29 cellular contexts compared by ENCODE assay signal in the genomic region with DNA sequence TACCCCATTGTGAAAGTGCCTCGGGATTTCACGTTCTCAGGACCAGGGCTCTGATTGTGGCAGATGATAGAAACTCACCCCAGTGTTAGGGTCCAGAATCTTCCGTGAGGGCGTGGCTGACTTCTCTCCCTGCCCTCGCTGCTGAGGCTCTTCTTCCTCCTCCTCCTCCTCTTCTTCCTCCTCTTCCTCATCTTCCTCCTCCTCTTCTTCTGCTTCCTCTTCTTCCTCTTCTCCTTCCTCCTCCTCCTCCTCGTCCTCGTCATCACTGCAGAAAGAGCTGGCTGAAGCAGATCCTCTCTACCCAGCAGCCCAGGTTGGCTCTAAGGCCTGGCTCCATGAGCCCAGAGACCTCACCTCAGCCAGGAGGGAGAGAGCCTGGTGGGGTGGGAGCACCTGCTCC.
"Had no signal": no experiment of that assay in that cellular context is flagged by ENCODE, and none has a peak within 500 bp of the region (broad histone marks: within the 10 kb centered on the region; RNA-seq: fewer than 3 reads in every experiment).

No MANE protein-coding gene starts in this region.

- H3K27me3 Mint-ChIP-seq: activated CD4-positive, alpha-beta memory T cell treated with anti-CD3 and anti-CD28 coated beads, Interleukin-2, amount 10 ng/mL, durations not matched to agents 7 days and 5 days; activated CD4-positive, alpha-beta T cell treated with anti-CD3 and anti-CD28 coated beads, Interleukin-2, amount 10 ng/mL, durations not matched to agents 7 days and 5 days; activated CD8-positive, alpha-beta memory T cell treated with anti-CD3 and anti-CD28 coated beads, Interleukin-2, amount 10 ng/mL, durations not matched to agents 7 days and 5 days; activated naive CD4-positive, alpha-beta T cell treated with anti-CD3 and anti-CD28 coated beads, Interleukin-2, amount 10 ng/mL, durations not matched to agents 7 days and 5 days; natural killer cell treated with Interleukin-12 subunit alpha and Interleukin-12 subunit beta and Interleukin-15 and Interleukin-18, amount 100 ng/mL, for 72 hours; stimulated activated memory B cell treated with anti-CD40 and anti-IgM and Interleukin-4, amounts not matched to agents 10 μg/mL and 1 μg/mL and 100 μg/mL, for 72 hours had no signal

- ATAC-seq: activated CD8-positive, alpha-beta memory T cell treated with anti-CD3 and anti-CD28 coated beads, Interleukin-2, amount 10 ng/mL, durations not matched to agents 7 days and 5 days; foreskin keratinocyte; left lung; lower lobe of right lung; mucosa of descending colon; natural killer cell treated with Interleukin-12 subunit alpha and Interleukin-12 subunit beta and Interleukin-15 and Interleukin-18, amount 100 ng/mL, for 72 hours; pancreas; stimulated activated memory B cell treated with anti-CD40 and anti-IgM and Interleukin-4, amounts not matched to agents 10 μg/mL and 1 μg/mL and 100 μg/mL, for 72 hours had no signal

- FAIRE-seq: pancreas, small intestine had no signal

- H3K4me1 ChIP-seq: foreskin keratinocyte, left lung, lower lobe of right lung, pancreas, thyroid gland, upper lobe of left lung had no signal

- H3K4me3 Mint-ChIP-seq: activated CD4-positive, alpha-beta memory T cell treated with anti-CD3 and anti-CD28 coated beads, Interleukin-2, amount 10 ng/mL, durations not matched to agents 7 days and 5 days; activated CD4-positive, alpha-beta T cell treated with anti-CD3 and anti-CD28 coated beads, Interleukin-2, amount 10 ng/mL, durations not matched to agents 7 days and 5 days; activated CD8-positive, alpha-beta memory T cell treated with anti-CD3 and anti-CD28 coated beads, Interleukin-2, amount 10 ng/mL, durations not matched to agents 7 days and 5 days; activated naive CD4-positive, alpha-beta T cell treated with anti-CD3 and anti-CD28 coated beads, Interleukin-2, amount 10 ng/mL, durations not matched to agents 7 days and 5 days; natural killer cell treated with Interleukin-12 subunit alpha and Interleukin-12 subunit beta and Interleukin-15 and Interleukin-18, amount 100 ng/mL, for 72 hours; stimulated activated memory B cell treated with anti-CD40 and anti-IgM and Interleukin-4, amounts not matched to agents 10 μg/mL and 1 μg/mL and 100 μg/mL, for 72 hours had no signal

- H3K4me1 Mint-ChIP-seq: activated CD4-positive, alpha-beta memory T cell treated with anti-CD3 and anti-CD28 coated beads, Interleukin-2, amount 10 ng/mL, durations not matched to agents 7 days and 5 days; activated CD4-positive, alpha-beta T cell treated with anti-CD3 and anti-CD28 coated beads, Interleukin-2, amount 10 ng/mL, durations not matched to agents 7 days and 5 days; activated CD8-positive, alpha-beta memory T cell treated with anti-CD3 and anti-CD28 coated beads, Interleukin-2, amount 10 ng/mL, durations not matched to agents 7 days and 5 days; activated naive CD4-positive, alpha-beta T cell treated with anti-CD3 and anti-CD28 coated beads, Interleukin-2, amount 10 ng/mL, durations not matched to agents 7 days and 5 days; stimulated activated memory B cell treated with anti-CD40 and anti-IgM and Interleukin-4, amounts not matched to agents 10 μg/mL and 1 μg/mL and 100 μg/mL, for 72 hours had no signal

- H3K9me3 Mint-ChIP-seq: activated CD4-positive, alpha-beta memory T cell treated with anti-CD3 and anti-CD28 coated beads, Interleukin-2, amount 10 ng/mL, durations not matched to agents 7 days and 5 days; activated CD4-positive, alpha-beta T cell treated with anti-CD3 and anti-CD28 coated beads, Interleukin-2, amount 10 ng/mL, durations not matched to agents 7 days and 5 days; activated naive CD4-positive, alpha-beta T cell treated with anti-CD3 and anti-CD28 coated beads, Interleukin-2, amount 10 ng/mL, durations not matched to agents 7 days and 5 days; natural killer cell treated with Interleukin-12 subunit alpha and Interleukin-12 subunit beta and Interleukin-15 and Interleukin-18, amount 100 ng/mL, for 72 hours; stimulated activated memory B cell treated with anti-CD40 and anti-IgM and Interleukin-4, amounts not matched to agents 10 μg/mL and 1 μg/mL and 100 μg/mL, for 72 hours had no signal

- H3K27ac Mint-ChIP-seq: activated CD4-positive, alpha-beta memory T cell treated with anti-CD3 and anti-CD28 coated beads, Interleukin-2, amount 10 ng/mL, durations not matched to agents 7 days and 5 days; activated CD4-positive, alpha-beta T cell treated with anti-CD3 and anti-CD28 coated beads, Interleukin-2, amount 10 ng/mL, durations not matched to agents 7 days and 5 days; activated CD8-positive, alpha-beta memory T cell treated with anti-CD3 and anti-CD28 coated beads, Interleukin-2, amount 10 ng/mL, durations not matched to agents 7 days and 5 days; activated naive CD4-positive, alpha-beta T cell treated with anti-CD3 and anti-CD28 coated beads, Interleukin-2, amount 10 ng/mL, durations not matched to agents 7 days and 5 days; natural killer cell treated with Interleukin-12 subunit alpha and Interleukin-12 subunit beta and Interleukin-15 and Interleukin-18, amount 100 ng/mL, for 72 hours; stimulated activated memory B cell treated with anti-CD40 and anti-IgM and Interleukin-4, amounts not matched to agents 10 μg/mL and 1 μg/mL and 100 μg/mL, for 72 hours had no signal

- H3K27me3 ChIP-seq: esophagus muscularis mucosa, foreskin keratinocyte, left lung, pancreas, sigmoid colon, stomach, thyroid gland, upper lobe of left lung, vagina had no signal

- H3K27ac ChIP-seq: esophagus muscularis mucosa, foreskin keratinocyte, left lung, lower lobe of right lung, pancreas, prostate gland, sigmoid colon, stomach, thyroid gland, upper lobe of left lung, vagina had no signal

- H3K9me3 ChIP-seq: esophagus muscularis mucosa, left lung, lower lobe of right lung, mucosa of descending colon, pancreas, prostate gland, sigmoid colon, stomach, thyroid gland, upper lobe of left lung, vagina had no signal

- DNase-seq: activated CD4-positive, alpha-beta memory T cell treated with anti-CD3 and anti-CD28 coated beads, Interleukin-2, amount 10 ng/mL, durations not matched to agents 7 days and 5 days; activated CD4-positive, alpha-beta T cell treated with anti-CD3 and anti-CD28 coated beads for 1 hour; activated CD4-positive, alpha-beta T cell treated with anti-CD3 and anti-CD28 coated beads, Interleukin-2, amount 10 ng/mL, durations not matched to agents 7 days and 5 days; activated CD8-positive, alpha-beta memory T cell treated with anti-CD3 and anti-CD28 coated beads, Interleukin-2, amount 10 ng/mL, durations not matched to agents 7 days and 5 days; activated effector memory CD4-positive, alpha-beta T cell treated with anti-CD3 and anti-CD28 coated beads, Interleukin-2, amount 50 U/mL, for 16 hours; activated naive CD4-positive, alpha-beta T cell treated with anti-CD3 and anti-CD28 coated beads, Interleukin-2, amount 10 ng/mL, durations not matched to agents 7 days and 5 days; amniotic stem cell; central memory CD4-positive, alpha-beta T cell; dermis blood vessel endothelial cell; effector CD4-positive, alpha-beta T cell; foreskin keratinocyte; kidney glomerular epithelial cell; left lung; lower lobe of right lung; mucosa of descending colon; pancreas; retina; sigmoid colon; small intestine; stimulated activated CD4-positive, alpha-beta T cell treated with anti-CD3 and anti-CD28 coated beads, Interleukin-4, amount 100 ng/mL, for 24 hours; stomach; T-helper 9 cell; thyroid gland; upper lobe of left lung had no signal

- H3K4me3 ChIP-seq: esophagus muscularis mucosa, left lung, lower lobe of right lung, mucosa of descending colon, pancreas, prostate gland, sigmoid colon, stomach, thyroid gland, upper lobe of left lung, vagina had no signal
